Comparison of ENCODE assay signal across 8 cellular contexts in the genomic region with DNA sequence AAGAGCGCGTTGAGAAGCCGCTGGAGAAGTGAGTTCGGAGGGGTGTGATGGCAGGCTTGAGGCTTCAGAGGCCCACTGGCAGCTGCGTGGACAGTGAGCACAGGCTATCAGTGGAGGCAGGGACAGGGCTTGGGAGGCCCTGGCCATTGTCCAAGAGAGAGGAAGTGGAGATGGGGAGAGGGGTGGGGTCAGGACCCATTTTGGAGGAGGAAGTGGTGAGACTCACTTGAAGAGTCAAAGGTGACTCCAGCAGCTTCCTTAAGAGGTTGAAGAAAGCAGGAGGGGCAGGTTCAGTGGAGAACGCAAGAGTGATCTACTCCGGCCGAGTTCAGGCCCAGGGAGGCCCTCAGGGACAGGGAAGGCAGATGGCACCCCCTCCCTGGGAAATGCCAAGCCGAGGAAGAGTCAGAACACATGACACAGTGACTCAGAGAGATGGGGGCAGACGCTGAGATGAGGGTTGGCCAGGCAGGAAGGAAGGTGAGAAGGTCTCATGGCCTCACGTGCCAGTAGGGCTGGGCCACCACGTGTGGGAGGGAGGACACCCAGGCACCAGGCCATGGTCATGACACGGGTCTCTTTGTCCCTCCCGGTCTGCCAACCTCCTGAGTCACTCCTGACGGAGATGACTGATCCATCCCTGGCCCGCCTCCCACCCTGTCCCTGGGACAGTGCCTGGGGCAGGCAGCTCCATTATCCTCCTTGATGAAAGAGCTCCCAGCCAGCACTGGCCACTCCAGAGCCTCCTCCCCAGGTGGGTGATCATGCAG. TPM values are rescaled to one million over a fixed set of nuclear protein-coding genes. Genes with fewer than 3 reads are reported as not detected.
DNase-seq lines count a peak whose midpoint lies in the region; ATAC-seq and TF ChIP-seq lines count a peak whose summit lies in the region.

No MANE protein-coding gene starts in this region.

- TF ChIP-seq CTCF in BJ (IDR thresholded peaks at IDR 0.05; ENCODE audit: insufficient read depth, low read depth, low read length) (no peak), choroid plexus epithelial cell (conservative IDR thresholded peaks at IDR 0.05; ENCODE audit: low read depth, low read length) (no peak)

- DNase-seq in BJ (ENCODE audit: low read depth) (peak; percentile 22), LoVo (ENCODE audit: low spot score) (peak; percentile 81), choroid plexus epithelial cell (ENCODE audit: low read depth) (peak; percentile 52), middle frontal gyrus (ENCODE audit: extremely low spot score, low spot score) (peak; percentile 17), Kasumi-1 (lab: John Stamatoyannopoulos, UW) (no peak)

- ATAC-seq in GM19397 (IDR thresholded peaks at IDR 0.05; ENCODE audit: unreplicated experiment) = no peak
- no peak for ATAC-seq in HG03521 (IDR thresholded peaks at IDR 0.05; ENCODE audit: unreplicated experiment)
- ATAC-seq in GM18909 (IDR thresholded peaks at IDR 0.05; ENCODE audit: poor library complexity, unreplicated experiment) = no peak

- H3K4me3 ChIP-seq in BJ (ENCODE audit: low read depth, low read length) (no peak overlapping the region), choroid plexus epithelial cell (ENCODE audit: low read depth, low read length) (no peak overlapping the region)

- H3K27me3 ChIP-seq in BJ (ENCODE audit: control insufficient read depth, insufficient read depth, low read length) = no peaks in the 10 kb centered on the region

- POLR2A ChIA-PET in BJ (lab: Charles Lee) = no interaction called here

- H3K36me3 ChIP-seq in BJ (ENCODE audit: control insufficient read depth, insufficient read depth, low read length) = no peaks in the 10 kb centered on the region

- CTCF ChIA-PET in BJ (lab: Yijun Ruan, JAX) = interaction anchor here (0.8 to 0.9 kb wide), 2 partner anchors 34 to 191 kb away, joined by 3 read pairs; no protein-coding TSS in a partner anchor

RNA-seq across cellular contexts. Expression of a gene that starts 10.1 kb away (rescaled TPM):
- polyA plus RNA-seq in BJ (2011; rRNA removed) = not detected in 2 replicates
- not detected in 2 replicates for polyA minus RNA-seq in BJ (2011; rRNA and poly(A)+ RNA removed)

RNA-seq across cellular contexts. Expression of a gene that starts 26.9 kb away (rescaled TPM):
- polyA plus RNA-seq in BJ (2011; rRNA removed) = not detected in 2 replicates
- not detected in 2 replicates for polyA minus RNA-seq in BJ (2011; rRNA and poly(A)+ RNA removed)

RNA-seq across cellular contexts. Expression of a gene that starts 28.8 kb away (rescaled TPM):
- polyA plus RNA-seq in BJ (2011; rRNA removed) = not detected in 2 replicates
- polyA minus RNA-seq in BJ (2011; rRNA and poly(A)+ RNA removed) = not detected in 2 replicates

RNA-seq across cellular contexts. Expression of a gene that starts 36.5 kb away (rescaled TPM):
- polyA plus RNA-seq in BJ (2011; rRNA removed) = not detected in 2 replicates
- polyA minus RNA-seq in BJ (2011; rRNA and poly(A)+ RNA removed) = not detected in 2 replicates

RNA-seq across cellular contexts. Expression of a gene that starts 39.4 kb away (rescaled TPM):
- not detected in 2 replicates for polyA plus RNA-seq in BJ (2011; rRNA removed)
- not detected in 2 replicates for polyA minus RNA-seq in BJ (2011; rRNA and poly(A)+ RNA removed)

Comparison
In these comparisons a context has a peak if more than half of its experiments do, and no peak if none do; other contexts are left out.
1. DNase-seq: peak in BJ (single experiment), LoVo (single experiment), choroid plexus epithelial cell (single experiment) and middle frontal gyrus (single experiment); none in Kasumi-1 (0 of 2).